Comparison of ENCODE assay signal across 40 cellular contexts in genomic region chr10:21481407-21481806, GRCh38. TPM values are rescaled to one million over a fixed set of nuclear protein-coding genes. Genes with fewer than 3 reads are reported as not detected.
"Had no signal": no experiment of that assay in that cellular context is flagged by ENCODE, and none has a peak within 500 bp of the region (broad histone marks: within the 10 kb centered on the region; RNA-seq: fewer than 3 reads in every experiment).

No MANE protein-coding gene starts in this region.

- H3K36me3 Mint-ChIP-seq: activated naive CD4-positive, alpha-beta T cell treated with anti-CD3 and anti-CD28 coated beads, Interleukin-2, amount 10 ng/mL, durations not matched to agents 7 days and 5 days; activated naive CD4-positive, alpha-beta T cell treated with anti-CD3 and anti-CD28 coated beads, Interleukin-2, amount 50 U/mL, for 24 hours; activated naive CD4-positive, alpha-beta T cell treated with anti-CD3 and anti-CD28 coated beads, Interleukin-2, amount 50 U/mL, for 72 hours; activated naive CD8-positive, alpha-beta T cell; activated naive CD8-positive, alpha-beta T cell treated with anti-CD3 and anti-CD28 coated beads for 36 hours; activated naive CD8-positive, alpha-beta T cell treated with anti-CD3 and anti-CD28 coated beads, Interleukin-2, amount 10 ng/mL, durations not matched to agents 7 days and 5 days; brain had no signal

- ATAC-seq: activated naive CD4-positive, alpha-beta T cell treated with anti-CD3 and anti-CD28 coated beads, Interleukin-2, amount 50 U/mL, for 72 hours; activated naive CD8-positive, alpha-beta T cell treated with anti-CD3 and anti-CD28 coated beads, Interleukin-2, amount 50 U/mL, for 24 hours; activated T-cell treated with anti-CD3 and anti-CD28 coated beads, Interleukin-2, amount 50 U/mL, for 4 hours; activated T-cell treated with anti-CD3 and anti-CD28 coated beads, Interleukin-2, amount 50 U/mL, for 72 hours; activated T-helper 17 cell treated with anti-CD3 and anti-CD28 coated beads, Interleukin-2, amount 50 U/mL, for 72 hours; body of pancreas had no signal

- H3K9me3 ChIP-seq: adrenal gland, ascending aorta, body of pancreas had no signal

- H3K4me1 ChIP-seq: adrenal gland, ascending aorta, body of pancreas, breast epithelium had no signal

- H3K27ac Mint-ChIP-seq: activated naive CD4-positive, alpha-beta T cell treated with anti-CD3 and anti-CD28 coated beads for 36 hours; activated naive CD4-positive, alpha-beta T cell treated with anti-CD3 and anti-CD28 coated beads, Interleukin-2, amount 10 ng/mL, durations not matched to agents 7 days and 5 days; activated naive CD4-positive, alpha-beta T cell treated with anti-CD3 and anti-CD28 coated beads, Interleukin-2, amount 50 U/mL, for 24 hours; activated naive CD4-positive, alpha-beta T cell treated with anti-CD3 and anti-CD28 coated beads, Interleukin-2, amount 50 U/mL, for 72 hours; activated naive CD8-positive, alpha-beta T cell; activated naive CD8-positive, alpha-beta T cell treated with anti-CD3 and anti-CD28 coated beads for 36 hours; activated naive CD8-positive, alpha-beta T cell treated with anti-CD3 and anti-CD28 coated beads, Interleukin-2, amount 10 ng/mL, durations not matched to agents 7 days and 5 days; activated naive CD8-positive, alpha-beta T cell treated with anti-CD3 and anti-CD28 coated beads, Interleukin-2, amount 50 U/mL, for 24 hours; activated T-cell treated with anti-CD3 and anti-CD28 coated beads, Interleukin-2, amount 50 U/mL, for 24 hours; activated T-cell treated with anti-CD3 and anti-CD28 coated beads, Interleukin-2, amount 50 U/mL, for 72 hours; activated T-helper 1 cell treated with anti-CD3 and anti-CD28 coated beads, Interleukin-12 subunit alpha, Interleukin-12 subunit beta, Interleukin-2, Interleukin-4 antibody, amounts not matched to agents 30 ng/mL and 10 ng/mL and 1 ng/mL, durations not matched to agents 14 hours and 24 hours and 36 hours; activated T-helper 17 cell treated with anti-CD3 and anti-CD28 coated beads, Interleukin-2, amount 50 U/mL, for 72 hours; activated T-helper 2 cell treated with anti-CD3 and anti-CD28 coated beads, Interferon-gamma antibody, Interleukin-2, Interleukin-4, amounts not matched to agents 10 μg/mL and 5 μg/mL and 100 μg/mL, durations not matched to agents 14 hours and 24 hours and 36 hours; brain had no signal

- FAIRE-seq: astrocyte, bronchial epithelial cell had no signal

- DNase-seq: activated effector memory CD4-positive, alpha-beta T cell treated with anti-CD3 and anti-CD28 coated beads, Interleukin-2, amount 50 U/mL, for 16 hours; activated effector memory CD4-positive, alpha-beta T cell treated with Interleukin-2 at 50 U/mL for 16 hours; activated gamma-delta T cell; activated gamma-delta T cell treated with Interleukin-2 at 50 U/mL for 16 hours; activated naive CD4-positive, alpha-beta T cell; activated naive CD4-positive, alpha-beta T cell treated with anti-CD3 and anti-CD28 coated beads for 36 hours; activated naive CD4-positive, alpha-beta T cell treated with anti-CD3 and anti-CD28 coated beads, Interleukin-2, amount 10 ng/mL, durations not matched to agents 7 days and 5 days; activated naive CD4-positive, alpha-beta T cell treated with anti-CD3 and anti-CD28 coated beads, Interleukin-2, amount 50 U/mL, for 16 hours; activated naive CD4-positive, alpha-beta T cell treated with Interleukin-2 at 50 U/mL for 16 hours; activated naive CD8-positive, alpha-beta T cell treated with anti-CD3 and anti-CD28 coated beads for 36 hours; activated naive CD8-positive, alpha-beta T cell treated with anti-CD3 and anti-CD28 coated beads, Interleukin-2, amount 10 ng/mL, durations not matched to agents 7 days and 5 days; activated naive CD8-positive, alpha-beta T cell treated with anti-CD3 and anti-CD28 coated beads, Interleukin-2, amount 50 U/mL, for 24 hours; activated T-cell treated with anti-CD3 and anti-CD28 coated beads, Interleukin-2, amount 50 U/mL, for 1 hour; activated T-cell treated with anti-CD3 and anti-CD28 coated beads, Interleukin-2, amount 50 U/mL, for 24 hours; activated T-cell treated with anti-CD3 and anti-CD28 coated beads, Interleukin-2, amount 50 U/mL, for 4 hours; activated T-cell treated with anti-CD3 and anti-CD28 coated beads, Interleukin-2, amount 50 U/mL, for 48 hours; activated T-cell treated with anti-CD3 and anti-CD28 coated beads, Interleukin-2, amount 50 U/mL, for 72 hours; amniotic stem cell; amygdala; anterior cingulate cortex; aorta; body of pancreas; brain microvascular endothelial cell; caudate nucleus; central memory CD4-positive, alpha-beta T cell; cerebellar nuclear complex had no signal

- H3K27me3 ChIP-seq: adrenal gland, ascending aorta, body of pancreas, brain microvascular endothelial cell, breast epithelium, cardiac muscle cell had no signal

- H3K27ac ChIP-seq: adrenal gland, ascending aorta, body of pancreas, brain microvascular endothelial cell, breast epithelium, cardiac muscle cell had no signal

- H3K4me3 ChIP-seq: adrenal gland, ascending aorta, body of pancreas, breast epithelium, cardiac muscle cell had no signal

- H3K9me3 Mint-ChIP-seq: activated naive CD4-positive, alpha-beta T cell treated with anti-CD3 and anti-CD28 coated beads for 36 hours; activated naive CD4-positive, alpha-beta T cell treated with anti-CD3 and anti-CD28 coated beads, Interleukin-2, amount 10 ng/mL, durations not matched to agents 7 days and 5 days; activated naive CD4-positive, alpha-beta T cell treated with anti-CD3 and anti-CD28 coated beads, Interleukin-2, amount 50 U/mL, for 24 hours; activated naive CD4-positive, alpha-beta T cell treated with anti-CD3 and anti-CD28 coated beads, Interleukin-2, amount 50 U/mL, for 72 hours; activated naive CD8-positive, alpha-beta T cell treated with anti-CD3 and anti-CD28 coated beads for 36 hours; activated naive CD8-positive, alpha-beta T cell treated with anti-CD3 and anti-CD28 coated beads, Interleukin-2, amount 10 ng/mL, durations not matched to agents 7 days and 5 days; activated T-cell treated with anti-CD3 and anti-CD28 coated beads, Interleukin-2, amount 50 U/mL, for 24 hours; activated T-cell treated with anti-CD3 and anti-CD28 coated beads, Interleukin-2, amount 50 U/mL, for 4 hours; activated T-cell treated with anti-CD3 and anti-CD28 coated beads, Interleukin-2, amount 50 U/mL, for 72 hours; activated T-helper 1 cell treated with anti-CD3 and anti-CD28 coated beads, Interleukin-12 subunit alpha, Interleukin-12 subunit beta, Interleukin-2, Interleukin-4 antibody, amounts not matched to agents 30 ng/mL and 10 ng/mL and 1 ng/mL, durations not matched to agents 14 hours and 24 hours and 36 hours; activated T-helper 17 cell treated with anti-CD3 and anti-CD28 coated beads, Interleukin-2, amount 50 U/mL, for 72 hours; activated T-helper 2 cell treated with anti-CD3 and anti-CD28 coated beads, Interferon-gamma antibody, Interleukin-2, Interleukin-4, amounts not matched to agents 10 μg/mL and 5 μg/mL and 100 μg/mL, durations not matched to agents 14 hours and 24 hours and 36 hours; central memory CD8-positive, alpha-beta T cell had no signal

- H3K36me3 ChIP-seq: adrenal gland, ascending aorta, brain microvascular endothelial cell, breast epithelium, cardiac muscle cell had no signal

- H3K4me1 Mint-ChIP-seq: activated naive CD4-positive, alpha-beta T cell treated with anti-CD3 and anti-CD28 coated beads, Interleukin-2, amount 10 ng/mL, durations not matched to agents 7 days and 5 days; activated naive CD4-positive, alpha-beta T cell treated with anti-CD3 and anti-CD28 coated beads, Interleukin-2, amount 50 U/mL, for 24 hours; activated naive CD8-positive, alpha-beta T cell treated with anti-CD3 and anti-CD28 coated beads for 36 hours; activated naive CD8-positive, alpha-beta T cell treated with anti-CD3 and anti-CD28 coated beads, Interleukin-2, amount 10 ng/mL, durations not matched to agents 7 days and 5 days; activated naive CD8-positive, alpha-beta T cell treated with anti-CD3 and anti-CD28 coated beads, Interleukin-2, amount 50 U/mL, for 24 hours; activated T-helper 17 cell treated with anti-CD3 and anti-CD28 coated beads, Interleukin-2, amount 50 U/mL, for 72 hours; brain; central memory CD8-positive, alpha-beta T cell had no signal

- H3K27me3 Mint-ChIP-seq: activated naive CD4-positive, alpha-beta T cell treated with anti-CD3 and anti-CD28 coated beads, Interleukin-2, amount 50 U/mL, for 24 hours; activated naive CD8-positive, alpha-beta T cell treated with anti-CD3 and anti-CD28 coated beads for 36 hours; activated naive CD8-positive, alpha-beta T cell treated with anti-CD3 and anti-CD28 coated beads, Interleukin-2, amount 10 ng/mL, durations not matched to agents 7 days and 5 days had no signal

- H3K4me3 Mint-ChIP-seq: activated naive CD4-positive, alpha-beta T cell treated with anti-CD3 and anti-CD28 coated beads for 36 hours; activated naive CD4-positive, alpha-beta T cell treated with anti-CD3 and anti-CD28 coated beads, Interleukin-2, amount 10 ng/mL, durations not matched to agents 7 days and 5 days; activated naive CD4-positive, alpha-beta T cell treated with anti-CD3 and anti-CD28 coated beads, Interleukin-2, amount 50 U/mL, for 24 hours; activated naive CD8-positive, alpha-beta T cell; activated naive CD8-positive, alpha-beta T cell treated with anti-CD3 and anti-CD28 coated beads for 36 hours; activated naive CD8-positive, alpha-beta T cell treated with anti-CD3 and anti-CD28 coated beads, Interleukin-2, amount 10 ng/mL, durations not matched to agents 7 days and 5 days; activated naive CD8-positive, alpha-beta T cell treated with anti-CD3 and anti-CD28 coated beads, Interleukin-2, amount 50 U/mL, for 24 hours; activated T-cell treated with anti-CD3 and anti-CD28 coated beads, Interleukin-2, amount 50 U/mL, for 24 hours; activated T-cell treated with anti-CD3 and anti-CD28 coated beads, Interleukin-2, amount 50 U/mL, for 4 hours; activated T-cell treated with anti-CD3 and anti-CD28 coated beads, Interleukin-2, amount 50 U/mL, for 72 hours; activated T-helper 1 cell treated with anti-CD3 and anti-CD28 coated beads, Interleukin-12 subunit alpha, Interleukin-12 subunit beta, Interleukin-2, Interleukin-4 antibody, amounts not matched to agents 30 ng/mL and 10 ng/mL and 1 ng/mL, durations not matched to agents 14 hours and 24 hours and 36 hours; activated T-helper 17 cell treated with anti-CD3 and anti-CD28 coated beads, Interleukin-2, amount 50 U/mL, for 72 hours; brain; central memory CD8-positive, alpha-beta T cell had no signal

RNA-seq across cellular contexts. Expression of gene SKIDA1, which starts 44.1 kb away (rescaled TPM):
- total RNA-seq: activated T-cell treated with anti-CD3 and anti-CD28 coated beads, Interleukin-2, amount 50 U/mL, for 4 hours; ascending aorta had no signal
